ENCODE assay signal across 26 cellular contexts in genomic region chr4:99507349-99507748, GRCh38. TPM values are rescaled to one million over a fixed set of nuclear protein-coding genes. Genes with fewer than 3 reads are reported as not detected.
DNase-seq lines count a peak whose midpoint lies in the region; ATAC-seq and TF ChIP-seq lines count a peak whose summit lies in the region.
"Had no signal": no experiment of that assay in that cellular context is flagged by ENCODE, and none has a peak within 500 bp of the region (broad histone marks: within the 10 kb centered on the region; RNA-seq: fewer than 3 reads in every experiment).

No MANE protein-coding gene starts in this region.

- H3K27me3 ChIP-seq in neural progenitor cell: no peaks in the 10 kb centered on the region
- H3K27me3 ChIP-seq: brain microvascular endothelial cell, neutrophil, vagina had no signal

- no peak overlapping the region for H3K4me2 ChIP-seq in neural progenitor cell

- TF ChIP-seq CTCF in neural progenitor cell (IDR thresholded peaks at IDR 0.05): no peak

- peaks cover 5% of the 10 kb centered on the region for H3K9me3 Mint-ChIP-seq in activated CD4-positive, alpha-beta T cell treated with anti-CD3 and anti-CD28 coated beads for 36 hours (ENCODE audit: low read depth)
- peaks cover 2% of the 10 kb centered on the region for H3K9me3 Mint-ChIP-seq in activated CD4-positive, alpha-beta memory T cell treated with anti-CD3 and anti-CD28 coated beads, Interleukin-2, amount 10 ng/mL, durations not matched to agents 7 days and 5 days
- no peaks in the 10 kb centered on the region for H3K9me3 Mint-ChIP-seq in central memory CD8-positive, alpha-beta T cell
- peaks cover 2% of the 10 kb centered on the region for H3K9me3 Mint-ChIP-seq in neural progenitor cell

- H4K20me1 ChIP-seq in neural progenitor cell (ENCODE audit: low read depth): no peaks in the 10 kb centered on the region

- no peaks in the 10 kb centered on the region for H3K36me3 ChIP-seq in neural progenitor cell
- H3K36me3 ChIP-seq: brain microvascular endothelial cell, left ventricle myocardium inferior, neutrophil, vagina had no signal

- no peaks in the 10 kb centered on the region for H3K4me1 ChIP-seq in neural progenitor cell
- H3K4me1 ChIP-seq: left ventricle myocardium inferior, psoas muscle, vagina had no signal

- no peaks in the 10 kb centered on the region for H3K27me3 Mint-ChIP-seq in activated CD4-positive, alpha-beta T cell treated with anti-CD3 and anti-CD28 coated beads for 36 hours
- no peaks in the 10 kb centered on the region for H3K27me3 Mint-ChIP-seq in activated CD4-positive, alpha-beta memory T cell treated with anti-CD3 and anti-CD28 coated beads, Interleukin-2, amount 10 ng/mL, durations not matched to agents 7 days and 5 days
- no peaks in the 10 kb centered on the region for H3K27me3 Mint-ChIP-seq in central memory CD8-positive, alpha-beta T cell
- H3K27me3 Mint-ChIP-seq in neural progenitor cell (ENCODE audit: insufficient read depth, low read depth): no peaks in the 10 kb centered on the region

- peak overlapping the region; percentile 90 for H3K27ac Mint-ChIP-seq in activated CD4-positive, alpha-beta T cell treated with anti-CD3 and anti-CD28 coated beads for 36 hours
- H3K27ac Mint-ChIP-seq in activated CD4-positive, alpha-beta memory T cell treated with anti-CD3 and anti-CD28 coated beads, Interleukin-2, amount 10 ng/mL, durations not matched to agents 7 days and 5 days: peak overlapping the region; percentile 66
- peak overlapping the region; percentile 70 for H3K27ac Mint-ChIP-seq in central memory CD8-positive, alpha-beta T cell (ENCODE audit: low read depth)
- H3K27ac Mint-ChIP-seq in neural progenitor cell: no peak overlapping the region
- H3K27ac Mint-ChIP-seq: WTC11 had no signal

- intact Hi-C loops in activated CD4-positive, alpha-beta T cell treated with anti-CD3 and anti-CD28 coated beads for 36 hours (cut with DNase I, micrococcal nuclease): loop anchor here (1.0 to 5.0 kb wide), 4 partner anchors 55 to 575 kb away; partner anchors contain the start of genes DNAJB14 (in 1 of the 2) and TRMT10A (in 1 of the 2)

- CTCF ChIA-PET in activated CD4-positive, alpha-beta T cell treated with anti-CD3 and anti-CD28 coated beads for 36 hours (lab: Charles Lee): interaction anchor here (0.9 to 1.0 kb wide), 2 partner anchors 10 to 301 kb away, joined by 3 to 4 read pairs; no protein-coding TSS in a partner anchor
- CTCF ChIA-PET in activated CD4-positive, alpha-beta memory T cell treated with anti-CD3 and anti-CD28 coated beads, Interleukin-2, amount 10 ng/mL, durations not matched to agents 7 days and 5 days (lab: Charles Lee): interaction anchor here (1.0 to 1.1 kb wide), 3 partner anchors 31 to 513 kb away, joined by 3 read pairs; no protein-coding TSS in a partner anchor

- H3K9me3 ChIP-seq in neural progenitor cell (ENCODE audit: low read depth): no peaks in the 10 kb centered on the region
- H3K9me3 ChIP-seq: neutrophil, psoas muscle, vagina had no signal

- no peak overlapping the region for H2AFZ ChIP-seq in neural progenitor cell (replicated peaks)

- H3K4me3 ChIP-seq in neural progenitor cell: no peak overlapping the region
- H3K4me3 ChIP-seq: left ventricle myocardium inferior, psoas muscle, vagina had no signal

- peaks cover 2% of the 10 kb centered on the region for H3K36me3 Mint-ChIP-seq in activated CD4-positive, alpha-beta T cell treated with anti-CD3 and anti-CD28 coated beads for 36 hours (ENCODE audit: low read depth)
- H3K36me3 Mint-ChIP-seq in activated CD4-positive, alpha-beta memory T cell treated with anti-CD3 and anti-CD28 coated beads, Interleukin-2, amount 10 ng/mL, durations not matched to agents 7 days and 5 days (ENCODE audit: low read depth): no peaks in the 10 kb centered on the region
- H3K36me3 Mint-ChIP-seq in central memory CD8-positive, alpha-beta T cell (ENCODE audit: insufficient read depth): no peaks in the 10 kb centered on the region
- H3K36me3 Mint-ChIP-seq in neural progenitor cell: no peaks in the 10 kb centered on the region
- H3K36me3 Mint-ChIP-seq: WTC11 had no signal

- ATAC-seq in activated CD4-positive, alpha-beta T cell treated with anti-CD3 and anti-CD28 coated beads for 36 hours: peak; percentile 71
- peak; percentile 19 for ATAC-seq in GM18868 (IDR thresholded peaks at IDR 0.05; ENCODE audit: unreplicated experiment)
- no peak for ATAC-seq in central memory CD8-positive, alpha-beta T cell (replicated peaks; ENCODE audit: extremely low read depth, poor library complexity, severe bottlenecking)
- ATAC-seq: psoas muscle, WTC11 had no signal

- no peaks in the 10 kb centered on the region for H3F3A ChIP-seq in neural progenitor cell (ENCODE audit: low read depth)

- peaks cover 53% of the 10 kb centered on the region for H3K4me1 Mint-ChIP-seq in activated CD4-positive, alpha-beta T cell treated with anti-CD3 and anti-CD28 coated beads for 36 hours
- H3K4me1 Mint-ChIP-seq in activated CD4-positive, alpha-beta memory T cell treated with anti-CD3 and anti-CD28 coated beads, Interleukin-2, amount 10 ng/mL, durations not matched to agents 7 days and 5 days: peaks cover 27% of the 10 kb centered on the region
- H3K4me1 Mint-ChIP-seq in central memory CD8-positive, alpha-beta T cell: peaks cover 22% of the 10 kb centered on the region
- H3K4me1 Mint-ChIP-seq in neural progenitor cell: no peaks in the 10 kb centered on the region

- H3K79me2 ChIP-seq in neural progenitor cell (ENCODE audit: low read depth): no peaks in the 10 kb centered on the region

- H3K9ac ChIP-seq in neural progenitor cell: no peak overlapping the region

- POLR2A ChIA-PET in activated CD4-positive, alpha-beta T cell treated with anti-CD3 and anti-CD28 coated beads for 36 hours (lab: Charles Lee): interaction anchor here (0.7 kb wide), 1 partner anchor 597 kb away, joined by 3 read pairs; no protein-coding TSS in a partner anchor
- POLR2A ChIA-PET in activated CD4-positive, alpha-beta memory T cell treated with anti-CD3 and anti-CD28 coated beads, Interleukin-2, amount 10 ng/mL, durations not matched to agents 7 days and 5 days (lab: Charles Lee): interaction anchor here (1.1 to 1.2 kb wide), 5 partner anchors 56 to 578 kb away, joined by 4 to 7 read pairs (median 4); partner anchors contain the start of genes ADH5, DNAJB14, EIF4E and TRMT10A

- no peak overlapping the region for H3K4me3 Mint-ChIP-seq in activated CD4-positive, alpha-beta T cell treated with anti-CD3 and anti-CD28 coated beads for 36 hours
- H3K4me3 Mint-ChIP-seq in activated CD4-positive, alpha-beta memory T cell treated with anti-CD3 and anti-CD28 coated beads, Interleukin-2, amount 10 ng/mL, durations not matched to agents 7 days and 5 days: no peak overlapping the region
- H3K4me3 Mint-ChIP-seq in central memory CD8-positive, alpha-beta T cell: no peak overlapping the region
- no peak overlapping the region for H3K4me3 Mint-ChIP-seq in neural progenitor cell
- H3K4me3 Mint-ChIP-seq: WTC11 had no signal

- no peak for DNase-seq in activated CD4-positive, alpha-beta T cell treated with anti-CD3 and anti-CD28 coated beads for 36 hours
- no peak for DNase-seq in activated CD4-positive, alpha-beta T cell treated with anti-CD3 and anti-CD28 coated beads, Interleukin-2, amount 50 U/mL, for 48 hours
- DNase-seq in activated CD4-positive, alpha-beta memory T cell treated with anti-CD3 and anti-CD28 coated beads, Interleukin-2, amount 10 ng/mL, durations not matched to agents 7 days and 5 days: no peak
- DNase-seq in central memory CD8-positive, alpha-beta T cell (ENCODE audit: low spot score in 2 of 2): no peak
- DNase-seq in cerebellum (ENCODE audit: low spot score) (no peak), neural progenitor cell (ENCODE audit: low spot score) (no peak)
- no peak for DNase-seq in stimulated activated CD4-positive, alpha-beta T cell treated with anti-CD3 and anti-CD28 coated beads, Interleukin-2, amount 100 ng/mL, for 48 hours
- DNase-seq: activated CD8-positive, alpha-beta memory T cell treated with anti-CD3 and anti-CD28 coated beads for 24 hours; amniotic stem cell; brain microvascular endothelial cell; effector CD4-positive, alpha-beta T cell; EL; left ventricle myocardium inferior; NCI-H1092 treated with DMSO at 0.1 percent for 48 hours; NCI-H1930; NCI-H526 treated with DMSO at 0.1 percent for 48 hours; psoas muscle; SHP77 had no signal

- H3K27ac ChIP-seq in neural progenitor cell: no peak overlapping the region
- H3K27ac ChIP-seq: 22Rv1, brain microvascular endothelial cell, C4-2B, left ventricle myocardium inferior, neutrophil, psoas muscle, vagina had no signal

RNA-seq across cellular contexts. Expression of gene C4orf17, which starts 3.5 kb away (rescaled TPM):
- not detected for total RNA-seq in activated CD4-positive, alpha-beta T cell treated with anti-CD3 and anti-CD28 coated beads for 36 hours
- total RNA-seq in activated CD4-positive, alpha-beta memory T cell treated with anti-CD3 and anti-CD28 coated beads, Interleukin-2, amount 10 ng/mL, durations not matched to agents 7 days and 5 days: not detected
- total RNA-seq in cerebellum: not detected
- total RNA-seq in neural progenitor cell (ENCODE audit: low replicate concordance): not detected in 2 replicates
- total RNA-seq: glomerular endothelial cell, H1, left ventricle myocardium inferior, psoas muscle, vagina, WTC11 had no signal

RNA-seq across cellular contexts. Expression of gene TRMT10A, which starts 56.5 kb away (rescaled TPM):
- 1 to 10 TPM; 7.8 to 9.8 TPM for total RNA-seq in activated CD4-positive, alpha-beta T cell treated with anti-CD3 and anti-CD28 coated beads for 36 hours
- 10 to 100 TPM in 1 of 2 experiments, 1 to 10 TPM in 1; 8.5 to 10.4 TPM for total RNA-seq in activated CD4-positive, alpha-beta memory T cell treated with anti-CD3 and anti-CD28 coated beads, Interleukin-2, amount 10 ng/mL, durations not matched to agents 7 days and 5 days
- 7.2 TPM for total RNA-seq in cerebellum
- 11.0 and 15.6 TPM in 2 replicates for total RNA-seq in neural progenitor cell (ENCODE audit: low replicate concordance)
